In the genomic region with DNA sequence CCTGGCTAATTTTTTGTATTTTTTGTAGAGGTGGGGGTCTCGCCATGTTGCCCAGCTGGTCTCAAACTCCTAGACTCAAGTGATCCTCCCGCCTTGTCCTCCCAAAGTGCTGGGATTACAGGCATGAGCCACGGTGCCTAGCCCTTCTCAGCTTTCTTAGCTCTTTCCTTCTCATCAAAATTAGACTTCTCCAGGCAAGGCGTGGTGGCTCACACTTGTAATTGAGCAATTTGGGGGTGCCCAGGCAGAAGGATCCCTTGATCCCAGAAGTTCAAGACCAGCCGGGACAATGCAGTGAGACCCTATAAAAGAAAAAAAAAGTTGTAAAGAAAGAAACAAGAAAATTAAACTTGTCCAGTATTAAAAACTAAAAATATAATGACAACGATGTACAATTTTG, we compare ENCODE assay signal across 1 cellular context.
TF ChIP-seq lines count a peak whose summit lies in the region.

No MANE protein-coding gene starts in this region.

TF ChIP-seq in A549, 52 proteins besides CTCF, POLR2A, EP300 and RAD21:
- TF ChIP-seq PHF8 (IDR thresholded peaks at IDR 0.05; ENCODE audit: borderline replicate concordance, low read depth) (no peak), JUN (IDR thresholded peaks at IDR 0.05) (no peak), TP53 (CRISPR knock-in tag; IDR thresholded peaks at IDR 0.05) (no peak), CHD2 (IDR thresholded peaks at IDR 0.05; ENCODE audit: low read length, partially characterized antibody) (no peak), FOXS1 (CRISPR knock-in tag; IDR thresholded peaks at IDR 0.05) (no peak), FOSB (CRISPR knock-in tag; IDR thresholded peaks at IDR 0.05) (no peak), EHF (CRISPR knock-in tag; IDR thresholded peaks at IDR 0.05) (no peak), ZFP36 (IDR thresholded peaks at IDR 0.05; ENCODE audit: borderline replicate concordance, partially characterized antibody) (no peak), EHMT2 (IDR thresholded peaks at IDR 0.05; ENCODE audit: low read depth) (no peak), NPAS2 (CRISPR knock-in tag; IDR thresholded peaks at IDR 0.05; ENCODE audit: borderline replicate concordance) (no peak), MYC (IDR thresholded peaks at IDR 0.05; ENCODE audit: borderline replicate concordance, low read length) (no peak), HOXA7 (CRISPR knock-in tag; IDR thresholded peaks at IDR 0.05) (no peak), CHD4 (IDR thresholded peaks at IDR 0.05; ENCODE audit: borderline replicate concordance) (no peak)
- TF ChIP-seq, protein P1, sequence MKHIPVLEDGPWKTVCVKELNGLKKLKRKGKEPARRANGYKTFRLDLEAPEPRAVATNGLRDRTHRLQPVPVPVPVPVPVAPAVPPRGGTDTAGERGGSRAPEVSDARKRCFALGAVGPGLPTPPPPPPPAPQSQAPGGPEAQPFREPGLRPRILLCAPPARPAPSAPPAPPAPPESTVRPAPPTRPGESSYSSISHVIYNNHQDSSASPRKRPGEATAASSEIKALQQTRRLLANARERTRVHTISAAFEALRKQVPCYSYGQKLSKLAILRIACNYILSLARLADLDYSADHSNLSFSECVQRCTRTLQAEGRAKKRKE (CRISPR knock-in tag; IDR thresholded peaks at IDR 0.05; ENCODE audit: low read depth) = no peak
- TF ChIP-seq, protein P2, sequence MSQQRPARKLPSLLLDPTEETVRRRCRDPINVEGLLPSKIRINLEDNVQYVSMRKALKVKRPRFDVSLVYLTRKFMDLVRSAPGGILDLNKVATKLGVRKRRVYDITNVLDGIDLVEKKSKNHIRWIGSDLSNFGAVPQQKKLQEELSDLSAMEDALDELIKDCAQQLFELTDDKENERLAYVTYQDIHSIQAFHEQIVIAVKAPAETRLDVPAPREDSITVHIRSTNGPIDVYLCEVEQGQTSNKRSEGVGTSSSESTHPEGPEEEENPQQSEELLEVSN (IDR thresholded peaks at IDR 0.05; ENCODE audit: borderline replicate concordance, low read depth) = no peak
- TF ChIP-seq, protein P3, sequence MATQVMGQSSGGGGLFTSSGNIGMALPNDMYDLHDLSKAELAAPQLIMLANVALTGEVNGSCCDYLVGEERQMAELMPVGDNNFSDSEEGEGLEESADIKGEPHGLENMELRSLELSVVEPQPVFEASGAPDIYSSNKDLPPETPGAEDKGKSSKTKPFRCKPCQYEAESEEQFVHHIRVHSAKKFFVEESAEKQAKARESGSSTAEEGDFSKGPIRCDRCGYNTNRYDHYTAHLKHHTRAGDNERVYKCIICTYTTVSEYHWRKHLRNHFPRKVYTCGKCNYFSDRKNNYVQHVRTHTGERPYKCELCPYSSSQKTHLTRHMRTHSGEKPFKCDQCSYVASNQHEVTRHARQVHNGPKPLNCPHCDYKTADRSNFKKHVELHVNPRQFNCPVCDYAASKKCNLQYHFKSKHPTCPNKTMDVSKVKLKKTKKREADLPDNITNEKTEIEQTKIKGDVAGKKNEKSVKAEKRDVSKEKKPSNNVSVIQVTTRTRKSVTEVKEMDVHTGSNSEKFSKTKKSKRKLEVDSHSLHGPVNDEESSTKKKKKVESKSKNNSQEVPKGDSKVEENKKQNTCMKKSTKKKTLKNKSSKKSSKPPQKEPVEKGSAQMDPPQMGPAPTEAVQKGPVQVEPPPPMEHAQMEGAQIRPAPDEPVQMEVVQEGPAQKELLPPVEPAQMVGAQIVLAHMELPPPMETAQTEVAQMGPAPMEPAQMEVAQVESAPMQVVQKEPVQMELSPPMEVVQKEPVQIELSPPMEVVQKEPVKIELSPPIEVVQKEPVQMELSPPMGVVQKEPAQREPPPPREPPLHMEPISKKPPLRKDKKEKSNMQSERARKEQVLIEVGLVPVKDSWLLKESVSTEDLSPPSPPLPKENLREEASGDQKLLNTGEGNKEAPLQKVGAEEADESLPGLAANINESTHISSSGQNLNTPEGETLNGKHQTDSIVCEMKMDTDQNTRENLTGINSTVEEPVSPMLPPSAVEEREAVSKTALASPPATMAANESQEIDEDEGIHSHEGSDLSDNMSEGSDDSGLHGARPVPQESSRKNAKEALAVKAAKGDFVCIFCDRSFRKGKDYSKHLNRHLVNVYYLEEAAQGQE (IDR thresholded peaks at IDR 0.05) = no peak
- TF ChIP-seq, protein P4, sequence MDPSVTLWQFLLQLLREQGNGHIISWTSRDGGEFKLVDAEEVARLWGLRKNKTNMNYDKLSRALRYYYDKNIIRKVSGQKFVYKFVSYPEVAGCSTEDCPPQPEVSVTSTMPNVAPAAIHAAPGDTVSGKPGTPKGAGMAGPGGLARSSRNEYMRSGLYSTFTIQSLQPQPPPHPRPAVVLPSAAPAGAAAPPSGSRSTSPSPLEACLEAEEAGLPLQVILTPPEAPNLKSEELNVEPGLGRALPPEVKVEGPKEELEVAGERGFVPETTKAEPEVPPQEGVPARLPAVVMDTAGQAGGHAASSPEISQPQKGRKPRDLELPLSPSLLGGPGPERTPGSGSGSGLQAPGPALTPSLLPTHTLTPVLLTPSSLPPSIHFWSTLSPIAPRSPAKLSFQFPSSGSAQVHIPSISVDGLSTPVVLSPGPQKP (IDR thresholded peaks at IDR 0.05; ENCODE audit: low read depth, low read length) = no peak
- TF ChIP-seq, protein P5, sequence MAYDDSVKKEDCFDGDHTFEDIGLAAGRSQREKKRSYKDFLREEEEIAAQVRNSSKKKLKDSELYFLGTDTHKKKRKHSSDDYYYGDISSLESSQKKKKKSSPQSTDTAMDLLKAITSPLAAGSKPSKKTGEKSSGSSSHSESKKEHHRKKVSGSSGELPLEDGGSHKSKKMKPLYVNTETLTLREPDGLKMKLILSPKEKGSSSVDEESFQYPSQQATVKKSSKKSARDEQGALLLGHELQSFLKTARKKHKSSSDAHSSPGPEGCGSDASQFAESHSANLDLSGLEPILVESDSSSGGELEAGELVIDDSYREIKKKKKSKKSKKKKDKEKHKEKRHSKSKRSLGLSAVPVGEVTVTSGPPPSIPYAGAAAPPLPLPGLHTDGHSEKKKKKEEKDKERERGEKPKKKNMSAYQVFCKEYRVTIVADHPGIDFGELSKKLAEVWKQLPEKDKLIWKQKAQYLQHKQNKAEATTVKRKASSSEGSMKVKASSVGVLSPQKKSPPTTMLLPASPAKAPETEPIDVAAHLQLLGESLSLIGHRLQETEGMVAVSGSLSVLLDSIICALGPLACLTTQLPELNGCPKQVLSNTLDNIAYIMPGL (CRISPR knock-in tag; IDR thresholded peaks at IDR 0.05; ENCODE audit: borderline replicate concordance) = no peak
